Comparison of ENCODE assay signal across 11 cellular contexts in the genomic region with DNA sequence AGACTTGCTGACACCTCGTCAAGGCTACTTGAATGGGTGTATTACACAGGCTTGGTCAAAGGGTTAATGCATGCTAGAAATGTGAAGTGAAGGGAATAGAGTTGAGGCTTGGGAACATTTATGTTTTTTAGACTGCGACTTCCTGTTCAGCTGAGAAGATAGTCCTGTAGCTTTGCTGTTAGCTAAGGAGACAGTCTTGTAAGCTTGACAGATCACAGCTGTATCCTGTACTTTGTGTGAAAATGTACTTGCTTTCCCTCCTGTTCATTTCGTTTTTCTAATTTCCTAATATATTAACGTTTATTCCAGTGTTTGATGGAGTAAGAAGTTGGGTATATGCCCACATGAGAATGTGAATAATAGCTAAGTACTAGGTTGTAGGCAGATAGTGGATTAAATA. TPM values are rescaled to one million over a fixed set of nuclear protein-coding genes. Genes with fewer than 3 reads are reported as not detected.
DNase-seq lines count a peak whose midpoint lies in the region; ATAC-seq and TF ChIP-seq lines count a peak whose summit lies in the region.
"Had no signal": no experiment of that assay in that cellular context is flagged by ENCODE, and none has a peak within 500 bp of the region (broad histone marks: within the 10 kb centered on the region; RNA-seq: fewer than 3 reads in every experiment).

No MANE protein-coding gene starts in this region.

- no peaks in the 10 kb centered on the region for H3K36me3 Mint-ChIP-seq in activated CD8-positive, alpha-beta T cell treated with anti-CD3 and anti-CD28 coated beads for 36 hours (ENCODE audit: low read depth)
- peaks cover 4% of the 10 kb centered on the region for H3K36me3 Mint-ChIP-seq in activated CD8-positive, alpha-beta T cell treated with anti-CD3 and anti-CD28 coated beads, Interleukin-2, amount 10 ng/mL, durations not matched to agents 7 days and 5 days (ENCODE audit: low read depth)
- H3K36me3 Mint-ChIP-seq in chondrocyte (ENCODE audit: low read depth): no peaks in the 10 kb centered on the region
- H3K36me3 Mint-ChIP-seq in nephron (ENCODE audit: low read depth): peaks cover 3% of the 10 kb centered on the region

- peak overlapping the region; percentile 79 for H3K27ac Mint-ChIP-seq in activated CD8-positive, alpha-beta T cell treated with anti-CD3 and anti-CD28 coated beads for 36 hours
- no peak overlapping the region for H3K27ac Mint-ChIP-seq in activated CD8-positive, alpha-beta T cell treated with anti-CD3 and anti-CD28 coated beads, Interleukin-2, amount 10 ng/mL, durations not matched to agents 7 days and 5 days
- H3K27ac Mint-ChIP-seq in chondrocyte (ENCODE audit: unreplicated experiment) (peak overlapping the region; percentile 73), nephron (peak overlapping the region; percentile 67 to 91 (median 87))

- intact Hi-C loops in activated CD8-positive, alpha-beta T cell treated with anti-CD3 and anti-CD28 coated beads for 36 hours (cut with micrococcal nuclease): loop anchor here (5.0 kb wide), 1 partner anchor 42 kb away; no protein-coding TSS in a partner anchor

- no peak for DNase-seq in activated CD8-positive, alpha-beta T cell treated with anti-CD3 and anti-CD28 coated beads for 36 hours
- no peak for DNase-seq in activated CD8-positive, alpha-beta T cell treated with anti-CD3 and anti-CD28 coated beads, Interleukin-2, amount 10 ng/mL, durations not matched to agents 7 days and 5 days
- DNase-seq in chondrocyte (ENCODE audit: low spot score) (no peak), GM03348 (ENCODE audit: low spot score) (no peak), KG1 (lab: John Stamatoyannopoulos, UW) (no peak)
- no peak for DNase-seq in stimulated activated CD4-positive, alpha-beta T cell treated with anti-CD3 and anti-CD28 coated beads, Interleukin-2, amount 100 ng/mL, for 48 hours
- DNase-seq: NCI-H1105, NCI-H524 treated with DMSO at 0.1 percent for 48 hours had no signal

- TF ChIP-seq CTCF in activated CD8-positive, alpha-beta T cell treated with anti-CD3 and anti-CD28 coated beads for 36 hours (IDR thresholded peaks at IDR 0.05): no peak
- no peak for TF ChIP-seq CTCF in chondrocyte (IDR thresholded peaks at IDR 0.05)
- no peak for TF ChIP-seq CTCF in nephron (IDR thresholded peaks at IDR 0.05; ENCODE audit: unreplicated experiment in 3 of 3)

- peaks cover 79% of the 10 kb centered on the region for H3K4me1 Mint-ChIP-seq in activated CD8-positive, alpha-beta T cell treated with anti-CD3 and anti-CD28 coated beads for 36 hours (ENCODE audit: low read depth)
- peaks cover 79% of the 10 kb centered on the region for H3K4me1 Mint-ChIP-seq in activated CD8-positive, alpha-beta T cell treated with anti-CD3 and anti-CD28 coated beads, Interleukin-2, amount 10 ng/mL, durations not matched to agents 7 days and 5 days (ENCODE audit: low read depth)
- H3K4me1 Mint-ChIP-seq in chondrocyte (ENCODE audit: low read depth) (peaks cover 61% of the 10 kb centered on the region), nephron (peaks cover 53% of the 10 kb centered on the region)

- POLR2A ChIA-PET in activated CD8-positive, alpha-beta T cell treated with anti-CD3 and anti-CD28 coated beads for 36 hours (lab: Charles Lee): interaction anchor here (0.6 kb wide), 1 partner anchor 15 kb away, joined by 3 read pairs; no protein-coding TSS in a partner anchor
- POLR2A ChIA-PET in activated CD8-positive, alpha-beta T cell treated with anti-CD3 and anti-CD28 coated beads, Interleukin-2, amount 10 ng/mL, durations not matched to agents 7 days and 5 days (lab: Charles Lee): no interaction called here

- H3K4me3 Mint-ChIP-seq in activated CD8-positive, alpha-beta T cell treated with anti-CD3 and anti-CD28 coated beads for 36 hours: no peak overlapping the region
- no peak overlapping the region for H3K4me3 Mint-ChIP-seq in activated CD8-positive, alpha-beta T cell treated with anti-CD3 and anti-CD28 coated beads, Interleukin-2, amount 10 ng/mL, durations not matched to agents 7 days and 5 days
- H3K4me3 Mint-ChIP-seq in chondrocyte (ENCODE audit: unreplicated experiment): no peak overlapping the region
- no peak overlapping the region for H3K4me3 Mint-ChIP-seq in nephron

- CTCF ChIA-PET in activated CD8-positive, alpha-beta T cell treated with anti-CD3 and anti-CD28 coated beads for 36 hours (lab: Charles Lee): interaction anchor here (1.2 to 2.5 kb wide), 2 partner anchors 15 to 72 kb away, joined by 3 to 10 read pairs; no protein-coding TSS in a partner anchor
- CTCF ChIA-PET in activated CD8-positive, alpha-beta T cell treated with anti-CD3 and anti-CD28 coated beads, Interleukin-2, amount 10 ng/mL, durations not matched to agents 7 days and 5 days (lab: Charles Lee): interaction anchor here (1.1 to 1.4 kb wide), 3 partner anchors 17 to 176 kb away, joined by 4 read pairs; partner anchors contain the start of gene ADD3

- no peak for ATAC-seq in activated CD8-positive, alpha-beta T cell treated with anti-CD3 and anti-CD28 coated beads for 36 hours
- no peak for ATAC-seq in activated CD8-positive, alpha-beta T cell treated with anti-CD3 and anti-CD28 coated beads, Interleukin-2, amount 10 ng/mL, durations not matched to agents 7 days and 5 days
- ATAC-seq in HG03460 (IDR thresholded peaks at IDR 0.05; ENCODE audit: unreplicated experiment): peak; percentile 48
- ATAC-seq: A549 had no signal

- no peaks in the 10 kb centered on the region for H3K27me3 Mint-ChIP-seq in activated CD8-positive, alpha-beta T cell treated with anti-CD3 and anti-CD28 coated beads for 36 hours
- no peaks in the 10 kb centered on the region for H3K27me3 Mint-ChIP-seq in activated CD8-positive, alpha-beta T cell treated with anti-CD3 and anti-CD28 coated beads, Interleukin-2, amount 10 ng/mL, durations not matched to agents 7 days and 5 days (ENCODE audit: low read depth)
- H3K27me3 Mint-ChIP-seq in chondrocyte (ENCODE audit: low read depth) (no peaks in the 10 kb centered on the region), nephron (ENCODE audit: low read depth) (no peaks in the 10 kb centered on the region)

- H3K9me3 Mint-ChIP-seq in activated CD8-positive, alpha-beta T cell treated with anti-CD3 and anti-CD28 coated beads for 36 hours: no peaks in the 10 kb centered on the region
- no peaks in the 10 kb centered on the region for H3K9me3 Mint-ChIP-seq in activated CD8-positive, alpha-beta T cell treated with anti-CD3 and anti-CD28 coated beads, Interleukin-2, amount 10 ng/mL, durations not matched to agents 7 days and 5 days (ENCODE audit: insufficient read depth)
- H3K9me3 Mint-ChIP-seq in chondrocyte (ENCODE audit: low read depth) (no peaks in the 10 kb centered on the region), nephron (no peaks in the 10 kb centered on the region)

RNA-seq across cellular contexts. Expression of gene ADD3, which starts 52.2 kb away (rescaled TPM):
- total RNA-seq in activated CD8-positive, alpha-beta T cell treated with anti-CD3 and anti-CD28 coated beads for 36 hours: 10 to 100 TPM; 66.8 to 77.0 TPM
- total RNA-seq in activated CD8-positive, alpha-beta T cell treated with anti-CD3 and anti-CD28 coated beads, Interleukin-2, amount 10 ng/mL, durations not matched to agents 7 days and 5 days: 100 to 1,000 TPM; 172 to 200 TPM
- 75.1 to 135 TPM (median 80.8 TPM) in 3 replicates for total RNA-seq in chondrocyte
